Comparison of ENCODE assay signal across 8 cellular contexts in the genomic region with DNA sequence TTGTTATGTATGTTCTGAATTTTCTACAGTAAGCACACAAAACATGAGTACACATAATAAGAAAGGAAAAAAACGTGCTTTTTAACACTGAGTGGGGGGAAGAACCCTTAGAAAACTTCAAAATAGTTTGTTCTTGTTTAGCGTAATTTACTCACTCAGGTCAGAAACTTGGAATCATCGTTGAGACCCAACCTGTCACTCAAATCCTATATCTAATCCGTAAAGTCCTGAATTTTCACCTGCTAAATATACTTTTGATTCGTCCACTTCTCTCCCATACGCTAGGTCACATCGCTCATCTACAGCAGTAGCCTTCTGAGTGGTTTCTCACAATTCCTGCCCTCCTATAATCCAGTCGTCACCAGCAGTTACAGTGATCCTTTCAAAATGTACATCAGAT. TPM values are rescaled to one million over a fixed set of nuclear protein-coding genes. Genes with fewer than 3 reads are reported as not detected.
A peak's percentile ranks its signal among the peaks of the same experiment; 100 is the strongest.
DNase-seq lines count a peak whose midpoint lies in the region; ATAC-seq and TF ChIP-seq lines count a peak whose summit lies in the region.

No MANE protein-coding gene starts in this region.

- H3K18ac ChIP-seq in trophoblast cell (ENCODE audit: low read length) = no peak overlapping the region

- DNase-seq in OCI-LY7 (ENCODE audit: low spot score) (no peak), epithelial cell of prostate (ENCODE audit: low read depth, low spot score) (no peak), trophoblast cell (no peak), OCI-M1 (lab: John Stamatoyannopoulos, UW) (no peak)

- no peaks in the 10 kb centered on the region for H3K27me3 ChIP-seq in trophoblast cell (ENCODE audit: insufficient read depth, low read length)

- no peak overlapping the region for H3K14ac ChIP-seq in trophoblast cell (ENCODE audit: low read length)

- no peak overlapping the region for H3K4ac ChIP-seq in trophoblast cell (ENCODE audit: low read depth, low read length)

- peaks cover 27% of the 10 kb centered on the region for H3K79me2 ChIP-seq in OCI-LY7 (ENCODE audit: insufficient read depth, low read depth, low read length)
- no peaks in the 10 kb centered on the region for H3K79me2 ChIP-seq in trophoblast cell (ENCODE audit: control insufficient read depth, insufficient read depth, low read length, poor library complexity)

- H4K91ac ChIP-seq in trophoblast cell (ENCODE audit: low read depth, low read length) = no peak overlapping the region

- H3K4me2 ChIP-seq in OCI-LY7 (ENCODE audit: low read length) = peak overlapping the region; percentile 92
- peak overlapping the region; percentile 66 for H3K4me2 ChIP-seq in trophoblast cell (ENCODE audit: low read length)

- no peak overlapping the region for H2BK12ac ChIP-seq in trophoblast cell (ENCODE audit: low read length)

- H2BK120ac ChIP-seq in trophoblast cell (ENCODE audit: insufficient read depth, low read length, poor library complexity) = no peak overlapping the region

- H3K27ac ChIP-seq in OCI-LY7 (ENCODE audit: low read depth, low read length, poor library complexity, severe bottlenecking) (peak overlapping the region; percentile 49), epithelial cell of prostate (peak overlapping the region; percentile 54), trophoblast cell (ENCODE audit: low read depth, low read length) (no peak overlapping the region)

- intact Hi-C loops in OCI-LY7 (cut with micrococcal nuclease; ENCODE audit: unreplicated experiment) = no loop called here

- H3K23ac ChIP-seq in trophoblast cell (ENCODE audit: low read length) = no peak overlapping the region

- no peak overlapping the region for H2AK5ac ChIP-seq in trophoblast cell (ENCODE audit: low read length)

- no peak for ATAC-seq in HG02610 (IDR thresholded peaks at IDR 0.05; ENCODE audit: unreplicated experiment)
- ATAC-seq in GM18520 (IDR thresholded peaks at IDR 0.05; ENCODE audit: unreplicated experiment) = no peak
- ATAC-seq in GM21528 (IDR thresholded peaks at IDR 0.05; ENCODE audit: low FRiP score, unreplicated experiment) = no peak

- no peak overlapping the region for H2BK5ac ChIP-seq in trophoblast cell (ENCODE audit: low read depth, low read length, poor library complexity)

- WGBS in trophoblast cell (ENCODE audit: extremely low coverage, insufficient coverage, insufficient read length) = no CpG with 5 or more reads among the region's 8 CpGs

- peaks cover 3% of the 10 kb centered on the region for H3K79me1 ChIP-seq in trophoblast cell (ENCODE audit: low read length)

- H3K4me3 ChIP-seq in OCI-LY7 (ENCODE audit: low read depth, low read length, poor library complexity, severe bottlenecking) (peak overlapping the region; percentile 92), trophoblast cell (ENCODE audit: low read depth, low read length) (peak overlapping the region; percentile 79)

- H4K20me1 ChIP-seq in OCI-LY7 (ENCODE audit: insufficient read depth, low read length) = peaks cover 6% of the 10 kb centered on the region; the same call in 1 of the 2 replicates

- CTCF ChIA-PET in OCI-LY7 (lab: Charles Lee; ENCODE audit: unreplicated experiment) = no interaction called here

- TF ChIP-seq CTCF in OCI-LY7 (conservative IDR thresholded peaks at IDR 0.05; ENCODE audit: low read length) = no peak

- peak overlapping the region; percentile 88 for H2AFZ ChIP-seq in OCI-LY7 (ENCODE audit: low read length)
- peak overlapping the region; percentile 9 for H2AFZ ChIP-seq in trophoblast cell (ENCODE audit: insufficient read depth, low read length, poor library complexity)

- TSS peak; percentile 65 for BruUV-seq in OCI-LY7 (replicated peaks; lab: Mats Ljungman, UMichigan)

- no peaks in the 10 kb centered on the region for H3K9me3 ChIP-seq in ES-I3 (ENCODE audit: control insufficient read depth, insufficient read depth, low read length)
- peaks cover 10% of the 10 kb centered on the region; the same call in 1 of the 2 replicates for H3K9me3 ChIP-seq in OCI-LY7 (ENCODE audit: low read length)
- no peaks in the 10 kb centered on the region for H3K9me3 ChIP-seq in trophoblast cell (ENCODE audit: insufficient read depth, low read depth, low read length)

- H4K8ac ChIP-seq in trophoblast cell (ENCODE audit: low read depth, low read length) = peak overlapping the region; percentile 96

- H3K9ac ChIP-seq in ES-I3 (ENCODE audit: low read depth, low read length) (peak overlapping the region; percentile 80), trophoblast cell (ENCODE audit: low read length) (no peak overlapping the region)

- no peaks in the 10 kb centered on the region for H3K4me1 ChIP-seq in ES-I3 (ENCODE audit: insufficient read depth, low read length)
- H3K4me1 ChIP-seq in OCI-LY7 (ENCODE audit: insufficient read depth, low read length, poor library complexity, severe bottlenecking) = peaks cover 12% of the 10 kb centered on the region
- peaks cover 0 to 3% of the 10 kb centered on the region in 2 experiments for H3K4me1 ChIP-seq in trophoblast cell (ENCODE audit: control insufficient read depth in 1 of 2, insufficient read depth in 2 of 2, low read length in 2 of 2)

- POLR2A ChIA-PET in OCI-LY7 (lab: Charles Lee) = interaction anchor here (0.6 to 1.5 kb wide), 3 partner anchors 13 to 274 kb away, joined by 5 to 7 read pairs (median 6); partner anchors contain the start of gene STAMBP

- 0 out of 2 replicates have a peak, but pooled peaks cover 3% of the 10 kb centered on the region for H3K9me2 ChIP-seq in OCI-LY7 (ENCODE audit: insufficient read depth, low read length)

- H3K36me3 ChIP-seq in ES-I3 (ENCODE audit: insufficient read depth, low read length) (peaks cover 8% of the 10 kb centered on the region; the same call in 1 of the 2 replicates), OCI-LY7 (ENCODE audit: insufficient read depth, low read length) (peaks cover 29% of the 10 kb centered on the region), trophoblast cell (ENCODE audit: control insufficient read depth in 1 of 2, insufficient read depth in 2 of 2, low read length in 2 of 2) (peaks cover 4 to 7% of the 10 kb centered on the region in 2 experiments)

- no peak overlapping the region for H4K12ac ChIP-seq in trophoblast cell (ENCODE audit: low read depth, low read length)

RNA-seq across cellular contexts. Expression of gene TPRKB, which starts 0.8 kb away (rescaled TPM):
- 25.4 and 29.3 TPM in 2 replicates for total RNA-seq in OCI-LY7 (2014; rRNA removed; shearing (Covaris generic))
- total RNA-seq in OCI-LY7 (2022) = 48.8 and 51.4 TPM in 2 replicates
- 47.2 and 50.9 TPM in 2 replicates for polyA plus RNA-seq in trophoblast cell (2013)

RNA-seq across cellular contexts. Expression of gene DUSP11, which starts 43.5 kb away (rescaled TPM):
- total RNA-seq in OCI-LY7 (2014; rRNA removed; shearing (Covaris generic)) = 33.9 and 40.9 TPM in 2 replicates
- total RNA-seq in OCI-LY7 (2022) = 25.0 and 28.1 TPM in 2 replicates
- 26.3 and 26.8 TPM in 2 replicates for polyA plus RNA-seq in trophoblast cell (2013)

RNA-seq across cellular contexts. Expression of gene C2orf78, which starts 47.6 kb away (rescaled TPM):
- not detected in 2 replicates for total RNA-seq in OCI-LY7 (2014; rRNA removed; shearing (Covaris generic))
- total RNA-seq in OCI-LY7 (2022) = not detected in 2 replicates
- 0.03 TPM in 2 replicates for polyA plus RNA-seq in trophoblast cell (2013)
